In the genomic region with DNA sequence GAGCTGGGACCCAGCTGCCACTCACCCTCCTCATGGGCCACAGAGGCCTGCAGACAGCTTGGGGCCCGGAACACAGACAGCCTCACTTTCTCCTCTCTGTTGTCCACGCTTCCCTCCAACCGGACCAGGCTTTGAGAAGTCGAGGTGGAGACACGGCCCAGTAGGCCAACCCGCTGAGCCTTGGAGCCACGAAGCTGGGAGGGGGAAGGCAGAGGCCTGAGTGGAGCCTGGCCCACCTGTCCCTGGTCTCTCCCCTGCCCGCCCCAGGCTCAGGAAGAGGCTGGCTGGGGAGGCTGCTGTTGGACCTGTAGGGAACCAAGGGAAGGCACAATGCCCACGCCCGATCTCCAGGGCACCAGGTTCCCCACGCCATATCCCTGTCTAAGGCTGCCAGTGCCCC, we compare ENCODE assay signal across 12 cellular contexts.
"Had no signal": no experiment of that assay in that cellular context is flagged by ENCODE, and none has a peak within 500 bp of the region (broad histone marks: within the 10 kb centered on the region; RNA-seq: fewer than 3 reads in every experiment).

No MANE protein-coding gene starts in this region.

- ATAC-seq: foreskin keratinocyte; naive thymus-derived CD4-positive, alpha-beta T cell had no signal

- H3K9me3 ChIP-seq: left ventricle myocardium inferior, neutrophil, tibial nerve, vagina had no signal

- H3K4me3 ChIP-seq: left ventricle myocardium inferior, tibial nerve, vagina had no signal

- H3K27ac ChIP-seq: foreskin keratinocyte, left ventricle myocardium inferior, neutrophil, tibial nerve, vagina had no signal

- H3K27me3 ChIP-seq: foreskin keratinocyte, neutrophil, tibial nerve, vagina had no signal

- H3K36me3 ChIP-seq: left ventricle myocardium inferior, vagina had no signal

- DNase-seq: activated CD4-positive, alpha-beta T cell treated with anti-CD3 and anti-CD28 coated beads, Interleukin-2, amount 50 U/mL, for 4 hours; activated naive CD8-positive, alpha-beta T cell treated with anti-CD3 and anti-CD28 coated beads for 36 hours; amniotic stem cell; foreskin keratinocyte; left ventricle myocardium inferior; mesendoderm; naive thymus-derived CD4-positive, alpha-beta T cell; retina; stimulated activated CD4-positive, alpha-beta T cell treated with anti-CD3 and anti-CD28 coated beads, Interleukin-2, amount 100 ng/mL, for 48 hours had no signal
